ENCODE assay signal across 2 cellular contexts in the genomic region with DNA sequence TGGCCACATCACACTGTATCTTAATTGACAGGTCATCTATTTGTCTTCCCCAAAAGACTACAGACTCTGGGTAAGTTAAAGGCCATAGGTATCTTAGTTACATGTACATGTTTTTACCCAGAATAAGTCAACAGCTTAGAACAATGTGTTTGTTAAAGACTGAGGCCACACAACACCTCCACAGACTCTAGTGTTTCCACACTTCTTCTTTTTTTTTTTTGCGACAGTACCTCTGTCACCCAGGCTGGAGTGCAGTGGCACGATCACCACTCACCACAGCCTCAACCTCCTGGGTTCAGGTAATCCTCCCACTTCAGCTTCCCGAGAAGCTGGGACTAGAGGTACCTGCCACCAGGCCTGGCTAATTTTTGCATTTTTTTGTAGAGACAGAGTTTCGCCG.
TF ChIP-seq lines count a peak whose summit lies in the region.

No MANE protein-coding gene starts in this region.

TF ChIP-seq in K562, 482 proteins besides CTCF, POLR2A, EP300 and RAD21:
- TF ChIP-seq, protein P1, sequence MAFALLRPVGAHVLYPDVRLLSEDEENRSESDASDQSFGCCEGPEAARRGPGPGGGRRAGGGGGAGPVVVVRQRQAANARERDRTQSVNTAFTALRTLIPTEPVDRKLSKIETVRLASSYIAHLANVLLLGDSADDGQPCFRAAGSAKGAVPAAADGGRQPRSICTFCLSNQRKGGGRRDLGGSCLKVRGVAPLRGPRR (CRISPR knock-in tag; IDR thresholded peaks at IDR 0.05) = no peak
- TF ChIP-seq SPI1 (IDR thresholded peaks at IDR 0.05; ENCODE audit: borderline replicate concordance, low read depth, low read length) = peak; percentile 46; the same call in 1 of the 2 replicates
- TF ChIP-seq ZNF79 (CRISPR knock-in tag; IDR thresholded peaks at IDR 0.05; ENCODE audit: low read depth) = no peak

TF ChIP-seq in neural cell, 6 proteins besides CTCF, POLR2A, EP300 and RAD21:
- no peak for TF ChIP-seq REST (IDR thresholded peaks at IDR 0.05; ENCODE audit: borderline replicate concordance)
- TF ChIP-seq MXI1 (conservative IDR thresholded peaks at IDR 0.05; ENCODE audit: poor library complexity, severe bottlenecking) = no peak
- TF ChIP-seq TAF1 (IDR thresholded peaks at IDR 0.05; ENCODE audit: low read depth) = no peak
- no peak for TF ChIP-seq SMC3 (conservative IDR thresholded peaks at IDR 0.05; ENCODE audit: poor library complexity)
- TF ChIP-seq EZH2 (IDR thresholded peaks at IDR 0.05; ENCODE audit: borderline replicate concordance, insufficient read depth, low read length, poor library complexity, severe bottlenecking) = no peak
- no peak for TF ChIP-seq POLR2AphosphoS5 (IDR thresholded peaks at IDR 0.05)
TF ChIP-seq in neural cell: peak in this region for 0.
